In the genomic region with DNA sequence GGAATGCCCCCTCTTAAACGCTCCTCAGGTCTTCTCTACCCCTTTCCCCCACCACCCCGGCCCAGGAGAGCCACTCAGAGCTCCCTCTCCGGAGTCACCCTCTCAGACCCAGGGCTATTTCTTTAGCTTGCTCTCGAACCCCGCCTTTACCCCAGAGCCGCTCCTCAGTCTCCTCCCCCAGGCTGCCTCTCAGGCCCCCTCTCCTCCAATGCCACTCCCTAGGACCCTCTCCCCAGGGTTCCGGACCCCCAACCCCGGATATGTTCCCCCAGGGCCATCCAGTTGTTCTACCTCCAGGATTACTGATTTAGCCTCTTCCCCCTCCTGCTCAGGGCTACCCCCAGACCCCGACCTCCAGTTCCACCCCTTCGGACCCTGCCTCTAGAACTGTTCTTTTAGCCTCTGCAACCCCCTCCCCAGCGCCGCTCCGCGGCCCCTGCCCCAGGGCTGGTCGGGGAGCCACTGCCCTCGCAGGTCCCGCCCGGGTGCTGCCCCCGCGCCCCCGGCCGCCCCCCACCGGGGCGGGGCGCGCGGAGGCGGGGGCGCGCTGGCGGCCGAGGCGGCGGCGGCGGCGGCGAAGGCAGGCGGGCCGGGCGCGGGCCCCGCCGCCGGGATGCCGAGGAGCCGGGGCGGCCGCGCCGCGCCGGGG, we compare ENCODE assay signal across 9 cellular contexts.
DNase-seq lines count a peak whose midpoint lies in the region; ATAC-seq and TF ChIP-seq lines count a peak whose summit lies in the region.
"Had no signal": no experiment of that assay in that cellular context is flagged by ENCODE, and none has a peak within 500 bp of the region (broad histone marks: within the 10 kb centered on the region; RNA-seq: fewer than 3 reads in every experiment).

A gene (plus strand): TSS at position 565 of the 649 bp plus-strand sequence. CDS start 49 bp downstream, at position 614.

- no peak within 1 kb of the TSS for H3K27ac Mint-ChIP-seq in T-helper 2 cell treated with Interferon-gamma antibody and Interleukin-4, amounts not matched to agents 5 μg/mL and 100 μg/mL, for 36 hours
- H3K27ac Mint-ChIP-seq in stimulated activated effector memory CD8-positive, alpha-beta T cell treated with anti-CD3 and anti-CD28 coated beads, Interleukin-12 subunit alpha, Interleukin-12 subunit beta, amount 100 ng/mL, for 72 hours: no peak within 1 kb of the TSS

- no peak for TF ChIP-seq CTCF in WERI-Rb-1 (IDR thresholded peaks at IDR 0.05; ENCODE audit: low read depth, low read length)

- H3K4me3 ChIP-seq in WERI-Rb-1 (ENCODE audit: low read depth, low read length) (peak within 1 kb of the TSS; percentile 59), iPS-11a (ENCODE audit: low read depth, low read length) (peak within 1 kb of the TSS; percentile 38)

- peak within 1 kb of the TSS; percentile 54 for H3K4me3 Mint-ChIP-seq in T-helper 2 cell treated with Interferon-gamma antibody and Interleukin-4, amounts not matched to agents 5 μg/mL and 100 μg/mL, for 36 hours
- H3K4me3 Mint-ChIP-seq in stimulated activated effector memory CD8-positive, alpha-beta T cell treated with anti-CD3 and anti-CD28 coated beads, Interleukin-12 subunit alpha, Interleukin-12 subunit beta, amount 100 ng/mL, for 72 hours: peak within 1 kb of the TSS; percentile 38

- peaks cover 4% of the 10 kb centered on the region for H3K4me1 Mint-ChIP-seq in T-helper 2 cell treated with Interferon-gamma antibody and Interleukin-4, amounts not matched to agents 5 μg/mL and 100 μg/mL, for 36 hours (ENCODE audit: low read depth)
- peaks cover 4% of the 10 kb centered on the region for H3K4me1 Mint-ChIP-seq in stimulated activated effector memory CD8-positive, alpha-beta T cell treated with anti-CD3 and anti-CD28 coated beads, Interleukin-12 subunit alpha, Interleukin-12 subunit beta, amount 100 ng/mL, for 72 hours

- H3K36me3 ChIP-seq in WERI-Rb-1: no peaks in the 10 kb centered on the region

- no peaks in the 10 kb centered on the region for H3K27me3 ChIP-seq in WERI-Rb-1 (ENCODE audit: insufficient read depth, low read depth, severe bottlenecking)

- no peaks in the 10 kb centered on the region for H3K9me3 ChIP-seq in WERI-Rb-1 (ENCODE audit: severe bottlenecking)

- peaks cover 4% of the 10 kb centered on the region for H3K36me3 Mint-ChIP-seq in T-helper 2 cell treated with Interferon-gamma antibody and Interleukin-4, amounts not matched to agents 5 μg/mL and 100 μg/mL, for 36 hours (ENCODE audit: low read depth)
- H3K36me3 Mint-ChIP-seq in stimulated activated effector memory CD8-positive, alpha-beta T cell treated with anti-CD3 and anti-CD28 coated beads, Interleukin-12 subunit alpha, Interleukin-12 subunit beta, amount 100 ng/mL, for 72 hours: no peaks in the 10 kb centered on the region

- H3K27me3 Mint-ChIP-seq in T-helper 2 cell treated with Interferon-gamma antibody and Interleukin-4, amounts not matched to agents 5 μg/mL and 100 μg/mL, for 36 hours (ENCODE audit: low read depth): peaks cover 48% of the 10 kb centered on the region

- H3K9me3 Mint-ChIP-seq in T-helper 2 cell treated with Interferon-gamma antibody and Interleukin-4, amounts not matched to agents 5 μg/mL and 100 μg/mL, for 36 hours: no peaks in the 10 kb centered on the region
- no peaks in the 10 kb centered on the region for H3K9me3 Mint-ChIP-seq in stimulated activated effector memory CD8-positive, alpha-beta T cell treated with anti-CD3 and anti-CD28 coated beads, Interleukin-12 subunit alpha, Interleukin-12 subunit beta, amount 100 ng/mL, for 72 hours

- no peak for ATAC-seq in stimulated activated effector memory CD8-positive, alpha-beta T cell treated with anti-CD3 and anti-CD28 coated beads, Interleukin-12 subunit alpha, Interleukin-12 subunit beta, amount 100 ng/mL, for 72 hours

- no peak for TF ChIP-seq POLR2A in erythroblast (IDR thresholded peaks at IDR 0.05; ENCODE audit: low read length)

- peak within 1 kb of the TSS; percentile 60 for H3K27ac ChIP-seq in WERI-Rb-1

- no peak for DNase-seq in T-helper 2 cell treated with Interferon-gamma antibody and Interleukin-4, amounts not matched to agents 5 μg/mL and 100 μg/mL, for 36 hours (ENCODE audit: low spot score)
- DNase-seq in T-helper 2 cell (no peak), WERI-Rb-1 (peak; percentile 55), SIG-M5 treated with dmso at 0.1 percent for 504 hours (lab: John Stamatoyannopoulos, UW; ENCODE audit: unreplicated experiment) (no peak), erythroblast (lab: John Stamatoyannopoulos, UW) (no peak), NCI-H187 (lab: John Stamatoyannopoulos, UW) (no peak)
- DNase-seq in stimulated activated effector memory CD8-positive, alpha-beta T cell treated with anti-CD3 and anti-CD28 coated beads, Interleukin-12 subunit alpha, Interleukin-12 subunit beta, amount 100 ng/mL, for 72 hours (ENCODE audit: low spot score in 2 of 2): no peak
- DNase-seq: DMS79 treated with DMSO at 0.1 percent for 48 hours had no signal
